ENCODE assay signal across 10 cellular contexts in the genomic region with DNA sequence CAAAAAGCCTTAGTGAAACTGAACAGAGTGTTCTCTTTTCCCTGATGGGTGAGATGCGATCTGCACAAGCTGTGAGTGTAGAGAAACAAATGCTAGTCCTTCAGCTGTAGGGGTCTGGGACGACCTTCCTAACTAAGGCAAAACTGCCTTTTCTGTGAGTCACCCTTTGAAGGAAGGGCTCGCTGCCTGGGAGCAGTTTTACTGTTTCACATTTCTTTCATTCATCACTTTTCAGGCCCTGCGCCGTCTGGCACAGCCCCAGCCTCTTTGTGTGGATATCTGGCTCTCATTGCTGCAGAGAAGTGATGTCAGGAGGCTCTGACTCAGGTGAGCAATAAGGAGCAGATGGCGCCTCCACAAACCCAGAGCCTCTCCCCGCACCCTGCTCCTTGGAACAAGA. TPM values are rescaled to one million over a fixed set of nuclear protein-coding genes. Genes with fewer than 3 reads are reported as not detected.
DNase-seq lines count a peak whose midpoint lies in the region; FAIRE-seq and TF ChIP-seq lines count a peak whose summit lies in the region.
"Had no signal": no experiment of that assay in that cellular context is flagged by ENCODE, and none has a peak within 500 bp of the region (broad histone marks: within the 10 kb centered on the region; RNA-seq: fewer than 3 reads in every experiment).

No MANE protein-coding gene starts in this region.

- no peak for TF ChIP-seq CTCF in transverse colon (IDR thresholded peaks at IDR 0.05)

- no peak for TF ChIP-seq POLR2A in H54 (IDR thresholded peaks at IDR 0.05; ENCODE audit: low read depth, low read length)
- TF ChIP-seq POLR2A in transverse colon (IDR thresholded peaks at IDR 0.05): no peak

- DNase-seq in H54 (ENCODE audit: insufficient read length, low spot score) (peak; percentile 56), amniotic stem cell (lab: John Stamatoyannopoulos, UW) (peak; percentile 25), iris pigment epithelial cell (ENCODE audit: low read depth) (peak; percentile 98), transverse colon (peak; percentile 13), NCI-H2107 treated with DMSO at 0.1 percent for 48 hours (lab: John Stamatoyannopoulos, UW; ENCODE audit: unreplicated experiment) (no peak), NCI-H345 treated with DMSO at 0.1 percent for 48 hours (lab: John Stamatoyannopoulos, UW; ENCODE audit: unreplicated experiment) (no peak), dermis blood vessel endothelial cell (no peak)
- DNase-seq: activated naive CD4-positive, alpha-beta T cell treated with anti-CD3 and anti-CD28 coated beads, Interleukin-2, amount 50 U/mL, for 16 hours; glutamatergic neuron had no signal

- in situ Hi-C loops in transverse colon (cut with MboI; ENCODE audit: low pct_ligation_motif_present in 1 of 4, low pct_unique_long_range_greater_than_20kb in 1 of 4, low sequenced_read_pairs in 3 of 4): loop anchor here in 1 of 4 donors (25.0 kb wide), 1 partner anchor 93 kb away; no protein-coding TSS in a partner anchor

- H3K4me3 ChIP-seq in transverse colon: no peak overlapping the region

- FAIRE-seq in H54 (lab: Jason Lieb, UNC): peak; percentile 89

- intact Hi-C loops in transverse colon (cut with DNase I; ENCODE audit: low total_unique reads): no loop called here

- H3K27ac ChIP-seq in transverse colon: no peak overlapping the region
- H3K27ac ChIP-seq: VCaP had no signal

- no peak for TF ChIP-seq EP300 in transverse colon (IDR thresholded peaks at IDR 0.05; ENCODE audit: low read depth)

- H3K9me3 ChIP-seq in transverse colon: no peaks in the 10 kb centered on the region

- no peaks in the 10 kb centered on the region for H3K27me3 ChIP-seq in transverse colon

- H3K36me3 ChIP-seq in transverse colon: no peaks in the 10 kb centered on the region

- H3K4me1 ChIP-seq in transverse colon: no peaks in the 10 kb centered on the region

- WGBS in transverse colon (ENCODE audit: low coverage in 1 of 2), 2 donors: 23 to 59% methylated on average over 2 to 7 of the region's 7 CpGs

RNA-seq across cellular contexts. Expression of a gene that starts 57.4 kb away (rescaled TPM):
- total RNA-seq in transverse colon (1 to 10 TPM in 3 of 4 donors, under 1 TPM in 1; 0.41 to 3.6 (median 1.8) TPM), dermis blood vessel endothelial cell (0.05 and 0.17 TPM in 2 replicates)

Comparison
In these comparisons a context has a peak if more than half of its experiments do, and no peak if none do; other contexts are left out.
1. DNase-seq: peak in H54 (single experiment), amniotic stem cell (single experiment), iris pigment epithelial cell (single experiment) and transverse colon (single experiment); none in NCI-H2107 treated with DMSO at 0.1 percent for 48 hours (single experiment), NCI-H345 treated with DMSO at 0.1 percent for 48 hours (single experiment) and dermis blood vessel endothelial cell (single experiment).